7 cellular contexts compared by ENCODE assay signal in the genomic region with DNA sequence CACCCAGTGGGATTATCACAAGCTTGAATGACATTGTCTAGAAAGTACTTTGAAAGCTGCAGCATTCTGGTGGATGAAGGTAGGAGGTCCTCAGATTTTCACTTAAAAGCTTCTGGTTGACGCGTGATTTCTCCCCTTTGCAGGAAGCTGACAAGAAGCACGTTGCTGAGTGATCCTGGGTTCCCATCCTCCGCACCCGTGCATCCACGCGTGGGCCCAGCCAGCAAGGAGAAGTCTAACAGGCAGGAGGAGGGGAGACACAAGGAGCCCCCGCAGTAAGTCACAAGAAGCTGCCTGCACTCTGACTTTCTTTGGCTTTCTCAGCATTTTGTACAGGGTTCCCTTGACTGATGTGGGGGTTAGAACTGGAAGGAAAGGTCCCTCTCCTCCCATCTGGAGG. TPM values are rescaled to one million over a fixed set of nuclear protein-coding genes. Genes with fewer than 3 reads are reported as not detected.
"Had no signal": no experiment of that assay in that cellular context is flagged by ENCODE, and none has a peak within 500 bp of the region (broad histone marks: within the 10 kb centered on the region; RNA-seq: fewer than 3 reads in every experiment).

No MANE protein-coding gene starts in this region.

- H2AFZ ChIP-seq: GM23248 had no signal

- H3K9ac ChIP-seq: GM23248 had no signal

- FAIRE-seq: HTR-8/SVneo had no signal

- H3K4me3 ChIP-seq: GM23248 had no signal

- H3K27ac ChIP-seq: GM23248 had no signal

- DNase-seq: GM23248, GOT3, H7, HCEC 1CT, IMR-90, KBM-7 had no signal

RNA-seq across cellular contexts. Expression of gene B3GALT5, which starts 7.8 kb away (rescaled TPM):
- total RNA-seq: GM23248 had no signal
- polyA plus RNA-seq: GM23248 had no signal
